1 cellular context compared by ENCODE assay signal in genomic region chr7:130369110-130369711, GRCh38.
TF ChIP-seq lines count a peak whose summit lies in the region.

No MANE protein-coding gene starts in this region.

TF ChIP-seq in SK-N-SH, 30 proteins besides CTCF, POLR2A, EP300 and RAD21 (continued from another document):
- TF ChIP-seq ZBTB33 (IDR thresholded peaks at IDR 0.05; ENCODE audit: borderline replicate concordance, low read depth) (no peak), ELF1 (IDR thresholded peaks at IDR 0.05) (no peak; the same call in 1 of the 2 replicates), SMC3 (IDR thresholded peaks at IDR 0.05; ENCODE audit: low read depth, low read length) (no peak), TEAD4 (IDR thresholded peaks at IDR 0.05; ENCODE audit: borderline replicate concordance, insufficient read depth) (no peak), MEF2A (IDR thresholded peaks at IDR 0.05; ENCODE audit: borderline replicate concordance, low read depth) (no peak), EZH2phosphoT487 (IDR thresholded peaks at IDR 0.05; ENCODE audit: borderline replicate concordance, low read depth) (no peak), SIN3A (IDR thresholded peaks at IDR 0.05; ENCODE audit: borderline replicate concordance, low read depth, low read length) (no peak), CHD2 (IDR thresholded peaks at IDR 0.05; ENCODE audit: low read length, partially characterized antibody) (no peak), MXI1 (IDR thresholded peaks at IDR 0.05; ENCODE audit: low read depth, low read length) (no peak), REST (IDR thresholded peaks at IDR 0.05; ENCODE audit: low read depth, low read length) (0 out of 2 replicates have a peak, but pooled peaks have one; percentile 45), FOXM1 (IDR thresholded peaks at IDR 0.05; ENCODE audit: low read depth) (no peak), RXRA (IDR thresholded peaks at IDR 0.05; ENCODE audit: borderline replicate concordance, low read depth) (no peak), NFIC (IDR thresholded peaks at IDR 0.05; ENCODE audit: borderline replicate concordance) (peak; percentile 20; the same call in 1 of the 2 replicates), FOSL2 (IDR thresholded peaks at IDR 0.05; ENCODE audit: borderline replicate concordance, low read depth) (no peak), TAF1 (IDR thresholded peaks at IDR 0.05; ENCODE audit: borderline replicate concordance, low read depth, low read length) (no peak), GABPA (IDR thresholded peaks at IDR 0.05; ENCODE audit: low read depth) (no peak; the same call in 1 of the 2 replicates)
- TF ChIP-seq, protein P1, sequence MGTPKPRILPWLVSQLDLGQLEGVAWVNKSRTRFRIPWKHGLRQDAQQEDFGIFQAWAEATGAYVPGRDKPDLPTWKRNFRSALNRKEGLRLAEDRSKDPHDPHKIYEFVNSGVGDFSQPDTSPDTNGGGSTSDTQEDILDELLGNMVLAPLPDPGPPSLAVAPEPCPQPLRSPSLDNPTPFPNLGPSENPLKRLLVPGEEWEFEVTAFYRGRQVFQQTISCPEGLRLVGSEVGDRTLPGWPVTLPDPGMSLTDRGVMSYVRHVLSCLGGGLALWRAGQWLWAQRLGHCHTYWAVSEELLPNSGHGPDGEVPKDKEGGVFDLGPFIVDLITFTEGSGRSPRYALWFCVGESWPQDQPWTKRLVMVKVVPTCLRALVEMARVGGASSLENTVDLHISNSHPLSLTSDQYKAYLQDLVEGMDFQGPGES (IDR thresholded peaks at IDR 0.05; ENCODE audit: low read depth, low read length), result no peak
- TF ChIP-seq, protein P2, sequence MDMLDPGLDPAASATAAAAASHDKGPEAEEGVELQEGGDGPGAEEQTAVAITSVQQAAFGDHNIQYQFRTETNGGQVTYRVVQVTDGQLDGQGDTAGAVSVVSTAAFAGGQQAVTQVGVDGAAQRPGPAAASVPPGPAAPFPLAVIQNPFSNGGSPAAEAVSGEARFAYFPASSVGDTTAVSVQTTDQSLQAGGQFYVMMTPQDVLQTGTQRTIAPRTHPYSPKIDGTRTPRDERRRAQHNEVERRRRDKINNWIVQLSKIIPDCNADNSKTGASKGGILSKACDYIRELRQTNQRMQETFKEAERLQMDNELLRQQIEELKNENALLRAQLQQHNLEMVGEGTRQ (IDR thresholded peaks at IDR 0.05; ENCODE audit: borderline replicate concordance, low read depth, low read length), result no peak
- TF ChIP-seq, protein P3, sequence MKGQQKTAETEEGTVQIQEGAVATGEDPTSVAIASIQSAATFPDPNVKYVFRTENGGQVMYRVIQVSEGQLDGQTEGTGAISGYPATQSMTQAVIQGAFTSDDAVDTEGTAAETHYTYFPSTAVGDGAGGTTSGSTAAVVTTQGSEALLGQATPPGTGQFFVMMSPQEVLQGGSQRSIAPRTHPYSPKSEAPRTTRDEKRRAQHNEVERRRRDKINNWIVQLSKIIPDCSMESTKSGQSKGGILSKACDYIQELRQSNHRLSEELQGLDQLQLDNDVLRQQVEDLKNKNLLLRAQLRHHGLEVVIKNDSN (IDR thresholded peaks at IDR 0.05; ENCODE audit: borderline replicate concordance, low read depth), result no peak
TF ChIP-seq in SK-N-SH: peak in this region for 5.
